ENCODE assay signal across 18 cellular contexts in the genomic region with DNA sequence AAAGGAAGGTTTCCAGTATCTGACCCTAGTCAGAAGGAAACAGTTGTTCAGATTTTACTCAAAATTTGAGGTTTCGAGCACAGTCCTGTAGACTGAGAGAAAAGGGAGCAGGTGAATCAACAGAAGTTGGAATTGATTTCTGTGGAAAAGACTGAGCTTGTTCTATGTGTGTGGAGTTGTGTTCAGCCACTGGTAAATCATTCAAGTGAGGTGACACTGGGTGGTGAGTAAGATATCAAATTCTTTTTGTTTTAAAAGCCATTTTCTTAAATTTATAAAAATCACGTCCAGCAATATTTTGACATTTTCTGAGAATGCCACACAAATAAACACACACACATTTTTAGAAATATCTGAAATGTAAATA.
"Had no signal": no experiment of that assay in that cellular context is flagged by ENCODE, and none has a peak within 500 bp of the region (broad histone marks: within the 10 kb centered on the region; RNA-seq: fewer than 3 reads in every experiment).

No MANE protein-coding gene starts in this region.

- H3K4me1 ChIP-seq: esophagus squamous epithelium, left lung, right atrium auricular region had no signal

- H3K27ac ChIP-seq: esophagus squamous epithelium, left lung, right atrium auricular region had no signal

- DNase-seq: activated CD4-positive, CD25-positive, alpha-beta regulatory T cell treated with anti-CD3 and anti-CD28 coated beads, Interleukin-2, amount 50 U/mL, for 72 hours; activated naive CD4-positive, alpha-beta T cell; activated naive CD8-positive, alpha-beta T cell treated with anti-CD3 and anti-CD28 coated beads, Interleukin-2, amount 10 ng/mL, durations not matched to agents 7 days and 5 days; activated T-cell treated with anti-CD3 and anti-CD28 coated beads for 4 hours; cortex of kidney; effector CD4-positive, alpha-beta T cell; esophagus squamous epithelium; foreskin melanocyte; islet precursor cell; left lung; mammary epithelial cell; naive thymus-derived CD8-positive, alpha-beta T cell; nucleus accumbens; small intestine; T-helper 9 cell had no signal

- H3K9me3 Mint-ChIP-seq: activated naive CD8-positive, alpha-beta T cell treated with anti-CD3 and anti-CD28 coated beads, Interleukin-2, amount 10 ng/mL, durations not matched to agents 7 days and 5 days; type B pancreatic cell had no signal

- H3K36me3 ChIP-seq: esophagus squamous epithelium, left lung, right atrium auricular region had no signal

- H3K4me3 ChIP-seq: esophagus squamous epithelium, left lung, right atrium auricular region had no signal

- H3K27ac Mint-ChIP-seq: activated naive CD8-positive, alpha-beta T cell treated with anti-CD3 and anti-CD28 coated beads, Interleukin-2, amount 10 ng/mL, durations not matched to agents 7 days and 5 days; naive thymus-derived CD8-positive, alpha-beta T cell; stimulated activated naive CD8-positive, alpha-beta T cell treated with anti-CD3 and anti-CD28 coated beads, Interleukin-15, Interleukin-2, amounts not matched to agents 100 ng/mL and 50 ng/mL, for 24 hours; type B pancreatic cell had no signal

- ATAC-seq: naive thymus-derived CD8-positive, alpha-beta T cell had no signal

- H3K36me3 Mint-ChIP-seq: activated naive CD8-positive, alpha-beta T cell treated with anti-CD3 and anti-CD28 coated beads, Interleukin-2, amount 10 ng/mL, durations not matched to agents 7 days and 5 days; naive thymus-derived CD8-positive, alpha-beta T cell; type B pancreatic cell had no signal

- H3K27me3 Mint-ChIP-seq: activated naive CD8-positive, alpha-beta T cell treated with anti-CD3 and anti-CD28 coated beads, Interleukin-2, amount 10 ng/mL, durations not matched to agents 7 days and 5 days; stimulated activated naive CD8-positive, alpha-beta T cell treated with anti-CD3 and anti-CD28 coated beads, Interleukin-15, Interleukin-2, amounts not matched to agents 100 ng/mL and 50 ng/mL, for 24 hours; type B pancreatic cell had no signal

- H3K4me3 Mint-ChIP-seq: activated naive CD8-positive, alpha-beta T cell treated with anti-CD3 and anti-CD28 coated beads, Interleukin-2, amount 10 ng/mL, durations not matched to agents 7 days and 5 days; naive thymus-derived CD8-positive, alpha-beta T cell; stimulated activated naive CD8-positive, alpha-beta T cell treated with anti-CD3 and anti-CD28 coated beads, Interleukin-15, Interleukin-2, amounts not matched to agents 100 ng/mL and 50 ng/mL, for 24 hours; type B pancreatic cell had no signal

- H3K27me3 ChIP-seq: esophagus squamous epithelium, left lung, right atrium auricular region had no signal

- H3K4me1 Mint-ChIP-seq: activated naive CD8-positive, alpha-beta T cell treated with anti-CD3 and anti-CD28 coated beads, Interleukin-2, amount 10 ng/mL, durations not matched to agents 7 days and 5 days; naive thymus-derived CD8-positive, alpha-beta T cell had no signal

- H3K9me3 ChIP-seq: esophagus squamous epithelium, left lung, right atrium auricular region had no signal
